ENCODE assay signal across 15 cellular contexts in the genomic region with DNA sequence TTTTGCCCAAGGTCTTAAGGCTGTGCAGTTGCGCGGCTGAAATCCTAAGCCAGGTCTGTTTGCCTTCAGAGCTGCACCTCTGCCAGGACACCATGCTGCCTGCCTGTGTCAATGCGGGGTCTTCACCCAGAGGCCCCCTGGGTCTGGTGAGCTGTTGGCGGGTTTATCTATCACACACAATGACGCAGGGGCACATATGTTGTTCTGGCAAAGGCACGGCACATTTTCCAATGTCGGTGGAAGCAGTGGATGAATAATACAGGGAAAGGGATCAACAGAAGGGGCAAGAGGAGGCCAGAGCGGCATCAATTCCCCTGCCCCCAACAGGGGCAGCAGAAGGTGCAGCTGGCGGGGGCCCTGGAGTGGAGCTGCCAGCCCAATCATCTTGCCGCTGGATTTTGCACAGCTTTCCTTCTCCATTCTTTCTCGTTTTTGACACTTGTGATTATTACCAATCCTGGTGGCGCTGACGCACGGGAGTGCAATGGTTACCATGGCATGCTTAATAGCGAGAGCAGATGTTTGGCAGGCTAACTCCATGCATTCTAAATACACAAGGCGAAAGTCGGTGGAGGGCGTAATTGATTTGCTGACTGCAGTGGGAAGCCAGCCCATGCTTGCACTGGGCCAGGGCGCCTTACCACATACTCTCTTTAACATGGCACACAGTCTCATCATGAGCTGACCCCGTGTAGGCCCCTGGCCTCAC. TPM values are rescaled to one million over a fixed set of nuclear protein-coding genes. Genes with fewer than 3 reads are reported as not detected.
DNase-seq lines count a peak whose midpoint lies in the region; ATAC-seq lines count a peak whose summit lies in the region.
"Had no signal": no experiment of that assay in that cellular context is flagged by ENCODE, and none has a peak within 500 bp of the region (broad histone marks: within the 10 kb centered on the region; RNA-seq: fewer than 3 reads in every experiment).

No MANE protein-coding gene starts in this region.

- H3K27ac Mint-ChIP-seq in effector memory CD8-positive, alpha-beta T cell: no peak overlapping the region
- H3K27ac Mint-ChIP-seq: CD4-positive, alpha-beta T cell had no signal

- H3K9me3 Mint-ChIP-seq in effector memory CD8-positive, alpha-beta T cell: no peaks in the 10 kb centered on the region
- H3K9me3 Mint-ChIP-seq: CD4-positive, alpha-beta T cell had no signal

- DNase-seq in G401 (ENCODE audit: low spot score) (peak; percentile 50), NCI-H1694 (lab: John Stamatoyannopoulos, UW) (peak; percentile 100), SHP77 (lab: John Stamatoyannopoulos, UW) (peak; percentile 79 to 89), pons (ENCODE audit: low spot score) (peak; percentile 21), midbrain (lab: John Stamatoyannopoulos, UW) (no peak)
- DNase-seq in activated CD4-positive, alpha-beta T cell treated with anti-CD3 and anti-CD28 coated beads for 48 hours: no peak
- no peak for DNase-seq in effector memory CD8-positive, alpha-beta T cell
- DNase-seq: activated CD4-positive, alpha-beta T cell treated with anti-CD3 and anti-CD28 coated beads, Interleukin-2, amount 50 U/mL, for 4 hours; CD4-positive, alpha-beta T cell; cortex of kidney; erythroblast; GDM1; left ventricle myocardium inferior; spleen; T-helper 9 cell had no signal

- H3K4me1 Mint-ChIP-seq in effector memory CD8-positive, alpha-beta T cell (ENCODE audit: low read depth in 2 of 2): peaks cover 3 to 4% of the 10 kb centered on the region in 2 donors

- in situ Hi-C loops in G401 (cut with HindIII; ENCODE audit: low sequenced_read_pairs): no loop called here

- H3K4me3 Mint-ChIP-seq in effector memory CD8-positive, alpha-beta T cell: no peak overlapping the region
- H3K4me3 Mint-ChIP-seq: CD4-positive, alpha-beta T cell had no signal

- peaks cover 50 to 77% of the 10 kb centered on the region in 2 donors for H3K27me3 Mint-ChIP-seq in effector memory CD8-positive, alpha-beta T cell

- no peaks in the 10 kb centered on the region for H3K36me3 Mint-ChIP-seq in effector memory CD8-positive, alpha-beta T cell (ENCODE audit: insufficient read depth)

- ATAC-seq in effector memory CD8-positive, alpha-beta T cell (replicated peaks): no peak

RNA-seq across cellular contexts. Expression of a gene that starts 45.8 kb away (rescaled TPM):
- total RNA-seq in G401 (2014; rRNA removed; shearing (Covaris generic)): not detected in 2 replicates

Comparison
In these comparisons a context has a peak if more than half of its experiments do, and no peak if none do; other contexts are left out.
1. DNase-seq: peak in G401 (single experiment), NCI-H1694 (single experiment), SHP77 (2 of 2) and pons (single experiment); none in activated CD4-positive, alpha-beta T cell treated with anti-CD3 and anti-CD28 coated beads for 48 hours (single experiment), midbrain (single experiment) and effector memory CD8-positive, alpha-beta T cell (0 of 3).